Comparison of ENCODE assay signal across 23 cellular contexts in genomic region chr20:42775037-42775436, GRCh38.
DNase-seq lines count a peak whose midpoint lies in the region; ATAC-seq and FAIRE-seq lines count a peak whose summit lies in the region.
"Had no signal": no experiment of that assay in that cellular context is flagged by ENCODE, and none has a peak within 500 bp of the region (broad histone marks: within the 10 kb centered on the region; RNA-seq: fewer than 3 reads in every experiment).

No MANE protein-coding gene starts in this region.

- no peaks in the 10 kb centered on the region for H3K36me3 Mint-ChIP-seq in activated CD4-positive, alpha-beta memory T cell treated with anti-CD3 and anti-CD28 coated beads for 36 hours
- H3K36me3 Mint-ChIP-seq: CD4-positive, alpha-beta memory T cell had no signal

- no peaks in the 10 kb centered on the region for H3K4me1 Mint-ChIP-seq in activated CD4-positive, alpha-beta memory T cell treated with anti-CD3 and anti-CD28 coated beads for 36 hours (ENCODE audit: low read depth)
- H3K4me1 Mint-ChIP-seq: CD4-positive, alpha-beta memory T cell; GM23338 had no signal

- intact Hi-C loops in left cardiac atrium (cut with DNase I): no loop called here
- intact Hi-C loops in activated CD4-positive, alpha-beta memory T cell treated with anti-CD3 and anti-CD28 coated beads for 36 hours (cut with micrococcal nuclease): no loop called here

- POLR2A ChIA-PET in activated CD4-positive, alpha-beta memory T cell treated with anti-CD3 and anti-CD28 coated beads for 36 hours (lab: Charles Lee): no interaction called here

- no peak overlapping the region for H3K27ac Mint-ChIP-seq in activated CD4-positive, alpha-beta memory T cell treated with anti-CD3 and anti-CD28 coated beads for 36 hours
- H3K27ac Mint-ChIP-seq: CD4-positive, alpha-beta memory T cell; GM23338; H9 had no signal

- FAIRE-seq in HTR-8/SVneo (lab: Jason Lieb, UNC): no peak
- FAIRE-seq: GM18507 had no signal

- no peak overlapping the region for H3K4me3 Mint-ChIP-seq in activated CD4-positive, alpha-beta memory T cell treated with anti-CD3 and anti-CD28 coated beads for 36 hours
- H3K4me3 Mint-ChIP-seq: CD4-positive, alpha-beta memory T cell; GM23338; H9 had no signal

- DNase-seq in NCI-H82 treated with DMSO at 0.1 percent for 48 hours (lab: John Stamatoyannopoulos, UW; ENCODE audit: unreplicated experiment) (peak; percentile 37), SK-MEL-5 (ENCODE audit: low read depth, low spot score) (peak; percentile 15), inferior parietal cortex (ENCODE audit: extremely low spot score) (peak; percentile 6), HTR-8/SVneo (ENCODE audit: insufficient read length, low spot score) (no peak), left cardiac atrium (no peak)
- no peak for DNase-seq in activated CD4-positive, alpha-beta memory T cell treated with anti-CD3 and anti-CD28 coated beads for 36 hours
- no peak for DNase-seq in activated CD4-positive, alpha-beta T cell treated with anti-CD3 and anti-CD28 coated beads, Interleukin-2, amount 50 U/mL, for 1 hour
- DNase-seq: C1 segment of cervical spinal cord; CD4-positive, alpha-beta memory T cell; COR-L47; DMS53; H9; IMR-90; KG1; MM.1S; NCI-H2029; NCI-H446; NCI-H526; PC-9; RPMI8226; SHP77 had no signal

- in situ Hi-C loops in SK-MEL-5 (cut with HindIII; ENCODE audit: low pct_unique_long_range_greater_than_20kb, low sequenced_read_pairs): no loop called here

- no peaks in the 10 kb centered on the region for H3K9me3 Mint-ChIP-seq in activated CD4-positive, alpha-beta memory T cell treated with anti-CD3 and anti-CD28 coated beads for 36 hours
- H3K9me3 Mint-ChIP-seq: H9 had no signal

- ATAC-seq in left cardiac atrium: no peak
- ATAC-seq: GM23338 had no signal

- CTCF ChIA-PET in activated CD4-positive, alpha-beta memory T cell treated with anti-CD3 and anti-CD28 coated beads for 36 hours (lab: Charles Lee): no interaction called here

- H3K27me3 Mint-ChIP-seq in activated CD4-positive, alpha-beta memory T cell treated with anti-CD3 and anti-CD28 coated beads for 36 hours: no peaks in the 10 kb centered on the region
- H3K27me3 Mint-ChIP-seq: CD4-positive, alpha-beta memory T cell had no signal

Comparison
In these comparisons a context has a peak if more than half of its experiments do, and no peak if none do; other contexts are left out.
1. DNase-seq: peak in NCI-H82 treated with DMSO at 0.1 percent for 48 hours (single experiment), SK-MEL-5 (single experiment) and inferior parietal cortex (single experiment); none in HTR-8/SVneo (single experiment), left cardiac atrium (single experiment), activated CD4-positive, alpha-beta memory T cell treated with anti-CD3 and anti-CD28 coated beads for 36 hours (single experiment) and activated CD4-positive, alpha-beta T cell treated with anti-CD3 and anti-CD28 coated beads, Interleukin-2, amount 50 U/mL, for 1 hour (single experiment).